Comparison of ENCODE assay signal across 1 cellular context in genomic region chr3:122258757-122259371, GRCh38.
A peak's percentile ranks its signal among the peaks of the same experiment; 100 is the strongest.
TF ChIP-seq lines count a peak whose summit lies in the region.

No MANE protein-coding gene starts in this region.

TF ChIP-seq in K562, 482 proteins besides CTCF, POLR2A, EP300 and RAD21 (continued from another document):
- TF ChIP-seq DEAF1 (CRISPR knock-in tag; IDR thresholded peaks at IDR 0.05) (peak; percentile 49; the same call in 1 of the 2 replicates), ZNF76 (CRISPR knock-in tag; IDR thresholded peaks at IDR 0.05; ENCODE audit: borderline replicate concordance) (no peak), SMARCC2 (IDR thresholded peaks at IDR 0.05; ENCODE audit: low read depth) (no peak), ATF7 (IDR thresholded peaks at IDR 0.05) (peak; percentile 60; the same call in 1 of the 2 replicates), CAMTA2 (CRISPR knock-in tag; conservative IDR thresholded peaks at IDR 0.05) (no peak), ZBTB9 (CRISPR knock-in tag; IDR thresholded peaks at IDR 0.05) (no peak)
TF ChIP-seq in K562: peak in this region for 5.
